In genomic region chr4:87977521-87978278, GRCh38 we compare ENCODE assay signal across 23 cellular contexts. TPM values are rescaled to one million over a fixed set of nuclear protein-coding genes. Genes with fewer than 3 reads are reported as not detected.
A peak's percentile ranks its signal among the peaks of the same experiment; 100 is the strongest.
DNase-seq lines count a peak whose midpoint lies in the region; ATAC-seq and TF ChIP-seq lines count a peak whose summit lies in the region.
"Had no signal": no experiment of that assay in that cellular context is flagged by ENCODE, and none has a peak within 500 bp of the region (broad histone marks: within the 10 kb centered on the region; RNA-seq: fewer than 3 reads in every experiment).

No MANE protein-coding gene starts in this region.

- H3K27ac Mint-ChIP-seq in activated naive CD4-positive, alpha-beta T cell treated with anti-CD3 and anti-CD28 coated beads for 36 hours = no peak overlapping the region
- H3K27ac Mint-ChIP-seq: activated naive CD8-positive, alpha-beta T cell; CD4-positive, alpha-beta T cell; stimulated activated effector memory CD8-positive, alpha-beta T cell treated with anti-CD3 and anti-CD28 coated beads, Interleukin-12 subunit alpha, Interleukin-12 subunit beta, amount 100 ng/mL, for 72 hours had no signal

- ATAC-seq in HG02798 (IDR thresholded peaks at IDR 0.05; ENCODE audit: poor library complexity, unreplicated experiment) = no peak
- ATAC-seq: heart left ventricle, lower lobe of right lung had no signal

- peak; percentile 36 for DNase-seq in COR-L47 (lab: John Stamatoyannopoulos, UW)
- DNase-seq in SK-MEL-5 (ENCODE audit: low read depth, low spot score) = peak; percentile 87
- peak; percentile 80 for DNase-seq in inferior parietal cortex (ENCODE audit: extremely low spot score)
- DNase-seq in pons (ENCODE audit: low spot score) = peak; percentile 96
- no peak for DNase-seq in activated naive CD4-positive, alpha-beta T cell treated with anti-CD3 and anti-CD28 coated beads for 36 hours
- DNase-seq in NCI-H1092 treated with DMSO at 0.1 percent for 48 hours (lab: John Stamatoyannopoulos, UW) = no peak
- DNase-seq in WERI-Rb-1 = no peak
- DNase-seq: activated CD4-positive, CD25-positive, alpha-beta regulatory T cell; CD4-positive, alpha-beta T cell; colonic mucosa; DMS79 treated with DMSO at 0.1 percent for 48 hours; GM23248; heart left ventricle; lower lobe of right lung; naive B cell; NCI-H1694; NCI-H446 had no signal

- H3K4me3 Mint-ChIP-seq in activated naive CD4-positive, alpha-beta T cell treated with anti-CD3 and anti-CD28 coated beads for 36 hours = no peak overlapping the region
- H3K4me3 Mint-ChIP-seq: activated naive CD8-positive, alpha-beta T cell; CD4-positive, alpha-beta T cell; naive B cell; stimulated activated effector memory CD8-positive, alpha-beta T cell treated with anti-CD3 and anti-CD28 coated beads, Interleukin-12 subunit alpha, Interleukin-12 subunit beta, amount 100 ng/mL, for 72 hours had no signal

- in situ Hi-C loops in SK-MEL-5 (cut with HindIII; ENCODE audit: low pct_unique_long_range_greater_than_20kb, low sequenced_read_pairs) = no loop called here

- H3K36me3 Mint-ChIP-seq in activated naive CD4-positive, alpha-beta T cell treated with anti-CD3 and anti-CD28 coated beads for 36 hours (ENCODE audit: low read depth) = no peaks in the 10 kb centered on the region
- H3K36me3 Mint-ChIP-seq: activated naive CD8-positive, alpha-beta T cell; naive B cell; stimulated activated effector memory CD8-positive, alpha-beta T cell treated with anti-CD3 and anti-CD28 coated beads, Interleukin-12 subunit alpha, Interleukin-12 subunit beta, amount 100 ng/mL, for 72 hours had no signal

- intact Hi-C loops in activated naive CD4-positive, alpha-beta T cell treated with anti-CD3 and anti-CD28 coated beads for 36 hours (cut with micrococcal nuclease) = no loop called here

- peaks cover 5% of the 10 kb centered on the region for H3K4me1 Mint-ChIP-seq in activated naive CD4-positive, alpha-beta T cell treated with anti-CD3 and anti-CD28 coated beads for 36 hours (ENCODE audit: low read depth)

- no peak overlapping the region for H3K27ac ChIP-seq in WERI-Rb-1
- H3K27ac ChIP-seq: colonic mucosa, GM23248, heart left ventricle, KMS-11, lower lobe of right lung, parathyroid adenoma, RWPE1 had no signal

- H3K27me3 ChIP-seq in WERI-Rb-1 (ENCODE audit: insufficient read depth, low read depth, severe bottlenecking) = no peaks in the 10 kb centered on the region
- H3K27me3 ChIP-seq: colonic mucosa had no signal

- no peak for TF ChIP-seq CTCF in WERI-Rb-1 (IDR thresholded peaks at IDR 0.05; ENCODE audit: low read depth, low read length)

- no peak overlapping the region for H3K4me3 ChIP-seq in WERI-Rb-1 (ENCODE audit: low read depth, low read length)
- H3K4me3 ChIP-seq: colonic mucosa, GM23248, lower lobe of right lung had no signal

- H3K9me3 Mint-ChIP-seq in activated naive CD4-positive, alpha-beta T cell treated with anti-CD3 and anti-CD28 coated beads for 36 hours = no peaks in the 10 kb centered on the region
- H3K9me3 Mint-ChIP-seq: CD4-positive, alpha-beta T cell; naive B cell; stimulated activated effector memory CD8-positive, alpha-beta T cell treated with anti-CD3 and anti-CD28 coated beads, Interleukin-12 subunit alpha, Interleukin-12 subunit beta, amount 100 ng/mL, for 72 hours had no signal

- no peaks in the 10 kb centered on the region for H3K36me3 ChIP-seq in WERI-Rb-1
- H3K36me3 ChIP-seq: colonic mucosa, heart left ventricle, lower lobe of right lung had no signal

- CTCF ChIA-PET in activated naive CD4-positive, alpha-beta T cell treated with anti-CD3 and anti-CD28 coated beads for 36 hours (lab: Charles Lee) = interaction anchor here (0.6 to 1.3 kb wide), 5 partner anchors 125 to 587 kb away, joined by 3 to 4 read pairs (median 3); partner anchors contain the start of gene HSD17B11

- H3K27me3 Mint-ChIP-seq in activated naive CD4-positive, alpha-beta T cell treated with anti-CD3 and anti-CD28 coated beads for 36 hours (ENCODE audit: low read depth) = peaks cover 31% of the 10 kb centered on the region

- H3K9me3 ChIP-seq in WERI-Rb-1 (ENCODE audit: severe bottlenecking) = no peaks in the 10 kb centered on the region
- H3K9me3 ChIP-seq: colonic mucosa, heart left ventricle, lower lobe of right lung had no signal

RNA-seq across cellular contexts. Expression of gene SPP1, which starts 2.2 kb away (rescaled TPM):
- total RNA-seq in SK-MEL-5 (2014; rRNA removed; shearing (Covaris generic)) = 1,280 and 1,422 TPM in 2 replicates
- polyA plus RNA-seq in SK-MEL-5 (2015; cell fraction: cytosol; rRNA removed) = 927 and 1,082 TPM in 2 replicates
- 224 and 248 TPM in 2 replicates for polyA plus RNA-seq in SK-MEL-5 (2015; cell fraction: nucleus; rRNA removed)
- not detected for total RNA-seq in activated naive CD4-positive, alpha-beta T cell treated with anti-CD3 and anti-CD28 coated beads for 36 hours
- total RNA-seq: CD4-positive, alpha-beta T cell had no signal

RNA-seq across cellular contexts. Expression of gene PKD2, which starts 29.7 kb away (rescaled TPM):
- total RNA-seq in SK-MEL-5 (2014; rRNA removed; shearing (Covaris generic)) = 31.5 and 33.0 TPM in 2 replicates
- polyA plus RNA-seq in SK-MEL-5 (2015; cell fraction: cytosol; rRNA removed) = 19.1 and 24.9 TPM in 2 replicates
- polyA plus RNA-seq in SK-MEL-5 (2015; cell fraction: nucleus; rRNA removed) = 51.1 and 54.5 TPM in 2 replicates
- 1 to 10 TPM; 1.7 to 1.9 TPM for total RNA-seq in activated naive CD4-positive, alpha-beta T cell treated with anti-CD3 and anti-CD28 coated beads for 36 hours

Comparison
In these comparisons a context has a peak if more than half of its experiments do, and no peak if none do; other contexts are left out.
1. DNase-seq: peak in COR-L47 (single experiment), SK-MEL-5 (single experiment), inferior parietal cortex (single experiment) and pons (single experiment); none in activated naive CD4-positive, alpha-beta T cell treated with anti-CD3 and anti-CD28 coated beads for 36 hours (single experiment), NCI-H1092 treated with DMSO at 0.1 percent for 48 hours (single experiment) and WERI-Rb-1 (single experiment).
2. RNA of gene SPP1, which starts 2.2 kb away (total RNA-seq): 1,280 to 1,422 TPM in SK-MEL-5; not detected in activated naive CD4-positive, alpha-beta T cell treated with anti-CD3 and anti-CD28 coated beads for 36 hours; every median in the first group is over 1,000 times any median in the second.
3. RNA of gene PKD2, which starts 29.7 kb away (total RNA-seq): 31.5 to 33.0 TPM in SK-MEL-5; 1.7 to 1.9 TPM in activated naive CD4-positive, alpha-beta T cell treated with anti-CD3 and anti-CD28 coated beads for 36 hours; every median in the first group is over 10 times any median in the second.